ENCODE assay signal across 1 cellular context in the genomic region with DNA sequence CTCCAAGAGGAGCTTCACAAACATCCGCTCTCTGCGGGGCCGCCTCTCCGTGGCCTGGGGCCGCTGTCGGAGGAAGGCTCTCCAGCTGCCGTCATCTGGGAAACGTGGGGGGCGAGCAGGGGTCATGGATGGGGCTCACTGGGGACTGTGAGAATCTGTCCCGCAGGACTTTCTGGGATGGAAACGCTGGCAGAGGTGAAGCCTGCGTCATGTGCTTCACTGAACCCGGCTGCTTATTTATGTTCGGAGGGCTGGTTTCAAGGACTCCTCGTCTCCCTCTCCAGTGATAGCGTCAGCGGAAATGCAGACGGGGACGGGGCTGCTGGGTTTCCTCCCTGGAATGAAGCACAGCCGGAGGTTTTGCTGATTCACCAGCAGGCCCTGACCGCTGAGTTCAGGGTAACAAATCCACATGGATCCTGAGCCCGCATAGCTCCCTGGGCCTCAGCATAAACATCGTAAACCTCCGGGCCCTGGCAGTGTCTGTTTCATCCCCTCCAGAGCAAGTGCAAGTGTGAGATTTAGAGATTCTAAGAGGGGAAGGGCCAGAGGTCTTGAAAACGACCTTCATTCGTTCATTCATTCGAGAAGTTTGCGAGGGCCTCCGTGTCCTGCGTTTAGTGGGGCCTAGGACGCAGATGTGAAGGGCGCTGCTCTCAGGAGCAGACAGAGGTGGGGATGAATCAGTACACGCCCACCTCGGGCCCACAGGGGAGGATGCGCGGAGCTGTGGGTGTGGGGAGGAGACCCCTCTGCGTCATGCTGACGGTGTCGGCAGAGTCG.
TF ChIP-seq lines count a peak whose summit lies in the region.

No MANE protein-coding gene starts in this region.

TF ChIP-seq in HEK293, 187 proteins besides CTCF, POLR2A, EP300 and RAD21 (continued from another document):
- TF ChIP-seq ZNF354C (tag by site-specific recombination; IDR thresholded peaks at IDR 0.05; ENCODE audit: borderline replicate concordance, low read depth) (no peak), ZNF335 (tag by site-specific recombination; conservative IDR thresholded peaks at IDR 0.05) (no peak), ZNF571 (tag by site-specific recombination; IDR thresholded peaks at IDR 0.05) (no peak), ZNF416 (tag by site-specific recombination; IDR thresholded peaks at IDR 0.05) (no peak), KLF9 (tag by site-specific recombination; IDR thresholded peaks at IDR 0.05; ENCODE audit: low read depth) (0 out of 2 replicates have a peak, but pooled peaks have one; percentile 32), SP7 (tag by site-specific recombination; IDR thresholded peaks at IDR 0.05) (peak; percentile 47), EGR2 (tag by site-specific recombination; IDR thresholded peaks at IDR 0.05; ENCODE audit: low read depth) (peak; percentile 67), ZNF223 (tag by site-specific recombination; IDR thresholded peaks at IDR 0.05) (no peak), ZIC2 (tag by site-specific recombination; IDR thresholded peaks at IDR 0.05) (peak; percentile 99), GLI2 (tag by site-specific recombination; IDR thresholded peaks at IDR 0.05; ENCODE audit: borderline replicate concordance, low read depth) (no peak), ZSCAN16 (tag by site-specific recombination; IDR thresholded peaks at IDR 0.05) (no peak), ZBTB20 (tag by site-specific recombination; IDR thresholded peaks at IDR 0.05) (peak; percentile 91), ZNF133 (tag by site-specific recombination; IDR thresholded peaks at IDR 0.05) (no peak), TCF7L2 (IDR thresholded peaks at IDR 0.05; ENCODE audit: borderline replicate concordance, low read depth, low read length) (no peak), ZNF248 (tag by site-specific recombination; IDR thresholded peaks at IDR 0.05) (no peak), ZNF777 (tag by site-specific recombination; IDR thresholded peaks at IDR 0.05; ENCODE audit: borderline replicate concordance) (no peak), ZNF558 (tag by site-specific recombination; IDR thresholded peaks at IDR 0.05) (no peak), ZNF830 (tag by site-specific recombination; IDR thresholded peaks at IDR 0.05; ENCODE audit: low read depth) (no peak), ZNF24 (tag by site-specific recombination; IDR thresholded peaks at IDR 0.05) (peak; percentile 88), ZNF692 (tag by site-specific recombination; IDR thresholded peaks at IDR 0.05) (peak; percentile 44), ZNF140 (tag by site-specific recombination; IDR thresholded peaks at IDR 0.05) (no peak), ZNF654 (tag by site-specific recombination; IDR thresholded peaks at IDR 0.05; ENCODE audit: low read depth) (no peak), ZNF791 (tag by site-specific recombination; IDR thresholded peaks at IDR 0.05) (no peak), ZNF274 (IDR thresholded peaks at IDR 0.05; ENCODE audit: low read length) (no peak), ZNF274 (tag by site-specific recombination; IDR thresholded peaks at IDR 0.05; ENCODE audit: borderline replicate concordance) (no peak), TRIM28 (IDR thresholded peaks at IDR 0.05; ENCODE audit: borderline replicate concordance, low read length) (peak; percentile 95), ZNF202 (tag by site-specific recombination; IDR thresholded peaks at IDR 0.05; ENCODE audit: borderline replicate concordance) (no peak), ZFP69B (tag by site-specific recombination; IDR thresholded peaks at IDR 0.05) (0 out of 2 replicates have a peak, but pooled peaks have one; percentile 8), ZNF394 (tag by site-specific recombination; IDR thresholded peaks at IDR 0.05; ENCODE audit: borderline replicate concordance) (peak; percentile 55; the same call in 1 of the 2 replicates), ZFP3 (tag by site-specific recombination; IDR thresholded peaks at IDR 0.05; ENCODE audit: low read depth) (no peak), OVOL3 (tag by site-specific recombination; IDR thresholded peaks at IDR 0.05) (no peak), ZNF10 (tag by site-specific recombination; IDR thresholded peaks at IDR 0.05) (no peak), ZNF629 (tag by site-specific recombination; IDR thresholded peaks at IDR 0.05) (peak; percentile 83), ZNF324 (tag by site-specific recombination; IDR thresholded peaks at IDR 0.05) (0 out of 2 replicates have a peak, but pooled peaks have one; percentile 50), KLF7 (tag by site-specific recombination; IDR thresholded peaks at IDR 0.05; ENCODE audit: borderline replicate concordance) (no peak), ZNF362 (tag by site-specific recombination; IDR thresholded peaks at IDR 0.05) (no peak)
- TF ChIP-seq, protein P1, sequence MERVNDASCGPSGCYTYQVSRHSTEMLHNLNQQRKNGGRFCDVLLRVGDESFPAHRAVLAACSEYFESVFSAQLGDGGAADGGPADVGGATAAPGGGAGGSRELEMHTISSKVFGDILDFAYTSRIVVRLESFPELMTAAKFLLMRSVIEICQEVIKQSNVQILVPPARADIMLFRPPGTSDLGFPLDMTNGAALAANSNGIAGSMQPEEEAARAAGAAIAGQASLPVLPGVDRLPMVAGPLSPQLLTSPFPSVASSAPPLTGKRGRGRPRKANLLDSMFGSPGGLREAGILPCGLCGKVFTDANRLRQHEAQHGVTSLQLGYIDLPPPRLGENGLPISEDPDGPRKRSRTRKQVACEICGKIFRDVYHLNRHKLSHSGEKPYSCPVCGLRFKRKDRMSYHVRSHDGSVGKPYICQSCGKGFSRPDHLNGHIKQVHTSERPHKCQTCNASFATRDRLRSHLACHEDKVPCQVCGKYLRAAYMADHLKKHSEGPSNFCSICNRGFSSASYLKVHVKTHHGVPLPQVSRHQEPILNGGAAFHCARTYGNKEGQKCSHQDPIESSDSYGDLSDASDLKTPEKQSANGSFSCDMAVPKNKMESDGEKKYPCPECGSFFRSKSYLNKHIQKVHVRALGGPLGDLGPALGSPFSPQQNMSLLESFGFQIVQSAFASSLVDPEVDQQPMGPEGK (tag by site-specific recombination; IDR thresholded peaks at IDR 0.05), result peak; percentile 59
- TF ChIP-seq, protein P2, sequence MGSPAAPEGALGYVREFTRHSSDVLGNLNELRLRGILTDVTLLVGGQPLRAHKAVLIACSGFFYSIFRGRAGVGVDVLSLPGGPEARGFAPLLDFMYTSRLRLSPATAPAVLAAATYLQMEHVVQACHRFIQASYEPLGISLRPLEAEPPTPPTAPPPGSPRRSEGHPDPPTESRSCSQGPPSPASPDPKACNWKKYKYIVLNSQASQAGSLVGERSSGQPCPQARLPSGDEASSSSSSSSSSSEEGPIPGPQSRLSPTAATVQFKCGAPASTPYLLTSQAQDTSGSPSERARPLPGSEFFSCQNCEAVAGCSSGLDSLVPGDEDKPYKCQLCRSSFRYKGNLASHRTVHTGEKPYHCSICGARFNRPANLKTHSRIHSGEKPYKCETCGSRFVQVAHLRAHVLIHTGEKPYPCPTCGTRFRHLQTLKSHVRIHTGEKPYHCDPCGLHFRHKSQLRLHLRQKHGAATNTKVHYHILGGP (tag by site-specific recombination; IDR thresholded peaks at IDR 0.05), result no peak
- TF ChIP-seq, protein P3, sequence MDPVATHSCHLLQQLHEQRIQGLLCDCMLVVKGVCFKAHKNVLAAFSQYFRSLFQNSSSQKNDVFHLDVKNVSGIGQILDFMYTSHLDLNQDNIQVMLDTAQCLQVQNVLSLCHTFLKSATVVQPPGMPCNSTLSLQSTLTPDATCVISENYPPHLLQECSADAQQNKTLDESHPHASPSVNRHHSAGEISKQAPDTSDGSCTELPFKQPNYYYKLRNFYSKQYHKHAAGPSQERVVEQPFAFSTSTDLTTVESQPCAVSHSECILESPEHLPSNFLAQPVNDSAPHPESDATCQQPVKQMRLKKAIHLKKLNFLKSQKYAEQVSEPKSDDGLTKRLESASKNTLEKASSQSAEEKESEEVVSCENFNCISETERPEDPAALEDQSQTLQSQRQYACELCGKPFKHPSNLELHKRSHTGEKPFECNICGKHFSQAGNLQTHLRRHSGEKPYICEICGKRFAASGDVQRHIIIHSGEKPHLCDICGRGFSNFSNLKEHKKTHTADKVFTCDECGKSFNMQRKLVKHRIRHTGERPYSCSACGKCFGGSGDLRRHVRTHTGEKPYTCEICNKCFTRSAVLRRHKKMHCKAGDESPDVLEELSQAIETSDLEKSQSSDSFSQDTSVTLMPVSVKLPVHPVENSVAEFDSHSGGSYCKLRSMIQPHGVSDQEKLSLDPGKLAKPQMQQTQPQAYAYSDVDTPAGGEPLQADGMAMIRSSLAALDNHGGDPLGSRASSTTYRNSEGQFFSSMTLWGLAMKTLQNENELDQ (tag by site-specific recombination; IDR thresholded peaks at IDR 0.05; ENCODE audit: low read depth), result no peak
